Comparison of ENCODE assay signal across 8 cellular contexts in the genomic region with DNA sequence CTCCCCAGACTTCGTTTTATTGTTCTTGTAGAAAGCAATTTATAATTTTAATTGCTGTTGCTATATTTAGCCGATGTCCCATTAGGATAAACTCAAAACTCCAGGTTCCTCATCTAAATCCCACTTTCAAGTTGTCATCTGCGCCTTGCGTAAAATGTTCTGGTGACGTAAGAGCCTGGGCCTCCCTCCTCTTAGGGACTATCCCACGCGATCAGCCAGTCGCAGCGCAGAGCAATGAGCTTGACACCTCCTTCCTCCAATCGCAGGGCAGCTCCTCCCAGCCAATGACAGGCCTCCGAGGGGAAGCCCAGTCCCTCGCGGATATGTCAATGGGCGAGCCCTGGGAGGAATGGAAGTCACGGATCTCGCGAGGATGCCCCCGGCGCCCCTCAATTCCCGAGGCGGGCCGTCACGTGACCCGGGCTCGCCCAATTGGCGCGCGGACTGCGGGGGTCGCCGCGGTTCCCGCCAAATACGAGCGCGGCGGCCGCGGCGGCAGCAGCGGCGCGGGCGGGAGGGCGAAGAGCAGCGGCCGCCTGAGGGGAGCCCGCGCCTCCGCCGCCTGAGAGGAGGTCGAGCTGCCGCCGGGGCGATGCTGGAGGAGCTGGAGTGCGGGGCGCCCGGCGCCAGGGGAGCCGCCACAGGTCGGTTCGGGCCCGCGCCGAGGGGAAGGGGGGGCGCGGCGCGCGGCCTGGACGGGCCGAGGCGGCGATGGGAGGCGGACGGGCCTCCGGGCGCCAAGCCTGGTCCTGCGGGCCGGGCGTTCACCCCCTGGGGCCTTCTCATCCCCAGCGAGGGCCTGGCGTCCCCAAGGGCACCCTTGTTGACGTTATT. TPM values are rescaled to one million over a fixed set of nuclear protein-coding genes. Genes with fewer than 3 reads are reported as not detected.
DNase-seq lines count a peak whose midpoint lies in the region; ATAC-seq, FAIRE-seq and TF ChIP-seq lines count a peak whose summit lies in the region.

A gene with protein sequence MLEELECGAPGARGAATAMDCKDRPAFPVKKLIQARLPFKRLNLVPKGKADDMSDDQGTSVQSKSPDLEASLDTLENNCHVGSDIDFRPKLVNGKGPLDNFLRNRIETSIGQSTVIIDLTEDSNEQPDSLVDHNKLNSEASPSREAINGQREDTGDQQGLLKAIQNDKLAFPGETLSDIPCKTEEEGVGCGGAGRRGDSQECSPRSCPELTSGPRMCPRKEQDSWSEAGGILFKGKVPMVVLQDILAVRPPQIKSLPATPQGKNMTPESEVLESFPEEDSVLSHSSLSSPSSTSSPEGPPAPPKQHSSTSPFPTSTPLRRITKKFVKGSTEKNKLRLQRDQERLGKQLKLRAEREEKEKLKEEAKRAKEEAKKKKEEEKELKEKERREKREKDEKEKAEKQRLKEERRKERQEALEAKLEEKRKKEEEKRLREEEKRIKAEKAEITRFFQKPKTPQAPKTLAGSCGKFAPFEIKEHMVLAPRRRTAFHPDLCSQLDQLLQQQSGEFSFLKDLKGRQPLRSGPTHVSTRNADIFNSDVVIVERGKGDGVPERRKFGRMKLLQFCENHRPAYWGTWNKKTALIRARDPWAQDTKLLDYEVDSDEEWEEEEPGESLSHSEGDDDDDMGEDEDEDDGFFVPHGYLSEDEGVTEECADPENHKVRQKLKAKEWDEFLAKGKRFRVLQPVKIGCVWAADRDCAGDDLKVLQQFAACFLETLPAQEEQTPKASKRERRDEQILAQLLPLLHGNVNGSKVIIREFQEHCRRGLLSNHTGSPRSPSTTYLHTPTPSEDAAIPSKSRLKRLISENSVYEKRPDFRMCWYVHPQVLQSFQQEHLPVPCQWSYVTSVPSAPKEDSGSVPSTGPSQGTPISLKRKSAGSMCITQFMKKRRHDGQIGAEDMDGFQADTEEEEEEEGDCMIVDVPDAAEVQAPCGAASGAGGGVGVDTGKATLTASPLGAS (plus strand): TSS at position 470 of the 834 bp plus-strand sequence. CDS start 123 bp downstream, at position 593.

- H3K27ac ChIP-seq in H1 (ENCODE audit: low read depth, low read length), result peak within 1 kb of the TSS; percentile 94

- H3K18ac ChIP-seq in H1 (ENCODE audit: extremely low read depth, low read length), result peak within 1 kb of the TSS; percentile 95

- H2AFZ ChIP-seq in H1 (ENCODE audit: low read length), result no peak within 1 kb of the TSS

- H3K14ac ChIP-seq in H1 (ENCODE audit: insufficient read length), result peak within 1 kb of the TSS; percentile 37

- TF ChIP-seq RAD21 in H1 (IDR thresholded peaks at IDR 0.05 in 1 of 2, conservative IDR thresholded peaks at IDR 0.05 in 1 of 2; ENCODE audit: low read depth in 2 of 2, low read length in 2 of 2), result no peak

- peaks cover 0 to 13% (median 3%) of the 10 kb centered on the region in 4 experiments; a peak in 3 of 8 replicates for H3K36me3 ChIP-seq in H1 (ENCODE audit: control insufficient read depth in 2 of 4, insufficient read depth in 4 of 4, low read length in 3 of 4)

- H2BK120ac ChIP-seq in H1 (replicated peaks; ENCODE audit: low read depth, low read length), result no peak within 1 kb of the TSS

- H4K8ac ChIP-seq in H1 (ENCODE audit: extremely low read depth, insufficient read depth, low read length), result peak within 1 kb of the TSS; percentile 82; the same call in 1 of the 2 replicates

- DNase-seq in COLO668 (lab: John Stamatoyannopoulos, UW; ENCODE audit: unreplicated experiment) (peak; percentile 99), HT1080 (ENCODE audit: low read depth) (peak; percentile 97), NOMO-1 treated with DMSO at 0.1 percent for 48 hours (lab: John Stamatoyannopoulos, UW; ENCODE audit: unreplicated experiment) (peak; percentile 100), H1 (ENCODE audit: low read depth in 1 of 2, low spot score in 2 of 2) (peak; percentile 99), memory B cell (ENCODE audit: low spot score in 2 of 2) (peak; percentile 94 to 97)
- DNase-seq in activated CD8-positive, alpha-beta memory T cell treated with anti-CD3 and anti-CD28 coated beads for 4 hours (ENCODE audit: low read depth in 2 of 2), result peak; percentile 97 to 99
- peak; percentile 96 for DNase-seq in stimulated activated CD8-positive, alpha-beta memory T cell treated with anti-CD3 and anti-CD28 coated beads, Interleukin-12 subunit alpha, Interleukin-12 subunit beta, amount 100 ng/mL, for 24 hours (ENCODE audit: extremely low read depth)

- no peak within 1 kb of the TSS for H2BK20ac ChIP-seq in H1 (ENCODE audit: low read length)

- POLR2A ChIA-PET in H1 (lab: Charles Lee; ENCODE audit: partially characterized antibody), result interaction anchor here (0.6 to 49.6 kb wide), 15 partner anchors 9 to 350 kb away, joined by 3 to 1590 read pairs (median 5); partner anchors contain the start of genes MPND, UBXN6 and YJU2

- TF ChIP-seq POLR2A in H1 (IDR thresholded peaks at IDR 0.05; ENCODE audit: control extremely low read depth in 1 of 2, low read depth in 2 of 2, low read length in 2 of 2), result peak; percentile 76 to 83

- H3K79me2 ChIP-seq in H1 (ENCODE audit: control insufficient read depth in 1 of 2, insufficient read depth in 2 of 2, low read length in 2 of 2), result peaks cover 40 to 73% of the 10 kb centered on the region in 2 experiments

- H3K9ac ChIP-seq in H1 (replicated peaks in 1 of 4; ENCODE audit: extremely low read depth in 1 of 4, low read depth in 3 of 4, low read length in 3 of 4), result peak within 1 kb of the TSS; percentile 98 to 100 (median 99)

- no peaks in the 10 kb centered on the region for H3K27me3 ChIP-seq in H1 (replicated peaks in 1 of 4; ENCODE audit: control insufficient read depth in 3 of 4, extremely low read depth in 1 of 4, insufficient read depth in 3 of 4, low read length in 3 of 4)

- H3K9me3 Mint-ChIP-seq in memory B cell, result no peaks in the 10 kb centered on the region

- FAIRE-seq in H1 (lab: Jason Lieb, UNC), result peak; percentile 97

- H3K4me1 Mint-ChIP-seq in memory B cell, result peaks cover 25% of the 10 kb centered on the region

- H4K91ac ChIP-seq in H1 (replicated peaks; ENCODE audit: insufficient read length, low read length), result peak within 1 kb of the TSS; percentile 14

- 1% methylated on average over 51 of the region's 84 CpGs; no CpG with 5 or more reads in 1 of the 2 experiments for WGBS in H1 (ENCODE audit: extremely low coverage in 1 of 2, insufficient coverage in 1 of 2, insufficient read length in 1 of 2, insufficient replicate concordance in 2 of 2, low coverage in 1 of 2, low lambda C conversion rate in 2 of 2, missing lambda C conversion rate in 1 of 2), 2 experiments

- no peak for TF ChIP-seq CTCF in H1 (IDR thresholded peaks at IDR 0.05; ENCODE audit: control extremely low read depth in 1 of 3, insufficient read depth in 1 of 3, low read depth in 1 of 3, low read length in 3 of 3)

- peak within 1 kb of the TSS; percentile 57 for H4K5ac ChIP-seq in H1 (ENCODE audit: insufficient read length, low read depth, low read length)

- peaks cover 16% of the 10 kb centered on the region for H3K79me1 ChIP-seq in H1 (ENCODE audit: low read depth, low read length)

- no peak within 1 kb of the TSS for H3K23ac ChIP-seq in H1 (ENCODE audit: insufficient read length)

- CTCF ChIA-PET in H1 (lab: Charles Lee; ENCODE audit: partially characterized antibody), result interaction anchor here (0.6 to 3.3 kb wide), 10 partner anchors 11 to 169 kb away, joined by 3 to 38 read pairs (median 4); no protein-coding TSS in a partner anchor

- peak within 1 kb of the TSS; percentile 67 to 98 (median 96) for H3K4me3 ChIP-seq in H1 (ENCODE audit: extremely low read depth in 1 of 4, insufficient read depth in 2 of 4, low read depth in 3 of 4, low read length in 4 of 4)

- H3K23me2 ChIP-seq in H1 (ENCODE audit: low read depth, low read length), result peaks cover 12% of the 10 kb centered on the region

- peak within 1 kb of the TSS; percentile 99 to 100 for H3K4me2 ChIP-seq in H1 (ENCODE audit: insufficient read depth in 1 of 2, low read depth in 2 of 2, low read length in 2 of 2)

- peak within 1 kb of the TSS; percentile 97 for H3K27ac Mint-ChIP-seq in memory B cell

- no peak for TF ChIP-seq EP300 in H1 (IDR thresholded peaks at IDR 0.05; ENCODE audit: borderline replicate concordance in 1 of 2, low read depth in 2 of 2, low read length in 2 of 2)

- H2BK5ac ChIP-seq in H1 (ENCODE audit: low read depth, low read length), result peak within 1 kb of the TSS; percentile 93

- H3K9me3 ChIP-seq in H1 (ENCODE audit: insufficient read depth in 2 of 2, low read depth in 1 of 2, low read length in 1 of 2), result no peaks in the 10 kb centered on the region

- H3K27me3 Mint-ChIP-seq in memory B cell, result no peaks in the 10 kb centered on the region

- no peak within 1 kb of the TSS for H2BK15ac ChIP-seq in H1 (ENCODE audit: low read length)

- peak within 1 kb of the TSS; percentile 99 for H2AK5ac ChIP-seq in H1 (ENCODE audit: low read depth, low read length)

- H2BK12ac ChIP-seq in H1 (ENCODE audit: low read depth, low read length), result peak within 1 kb of the TSS; percentile 87

- H3K4ac ChIP-seq in H1 (replicated peaks; ENCODE audit: insufficient read length, low read depth, low read length), result peak within 1 kb of the TSS; percentile 47

- ATAC-seq in GM21360 (IDR thresholded peaks at IDR 0.05; ENCODE audit: unreplicated experiment), result peak; percentile 71
- ATAC-seq in memory B cell (ENCODE audit: low read depth), result peak; percentile 85

- H3K36me3 Mint-ChIP-seq in memory B cell, result no peaks in the 10 kb centered on the region

- H4K20me1 ChIP-seq in H1 (replicated peaks in 1 of 2; ENCODE audit: control insufficient read depth in 1 of 2, insufficient read depth in 2 of 2, low read length in 2 of 2), result peaks cover 20 to 22% of the 10 kb centered on the region in 2 experiments

- H3K4me3 Mint-ChIP-seq in memory B cell, result peak within 1 kb of the TSS; percentile 83

- peaks cover 2 to 13% (median 4%) of the 10 kb centered on the region in 4 experiments; a peak in 5 of 7 replicates for H3K4me1 ChIP-seq in H1 (replicated peaks in 1 of 4; ENCODE audit: control insufficient read depth in 3 of 4, insufficient read depth in 4 of 4, low read length in 3 of 4)

- peak within 1 kb of the TSS; percentile 34 for H3K56ac ChIP-seq in H1 (replicated peaks; ENCODE audit: insufficient read length, low read depth, low read length)

TF ChIP-seq in H1, 55 proteins besides CTCF, POLR2A, EP300 and RAD21 (continues in another document):
- TF ChIP-seq JUND (IDR thresholded peaks at IDR 0.05; ENCODE audit: low read length) (no peak), SP2 (IDR thresholded peaks at IDR 0.05; ENCODE audit: low read length) (peak; percentile 80)

RNA-seq across cellular contexts. Expression of the gene that starts here (rescaled TPM):
- 26.5 and 44.1 TPM in 2 replicates for total RNA-seq in HT1080 (2014; rRNA removed; shearing (Covaris generic))
- polyA plus RNA-seq in HT1080 (2015; cell fraction: cytosol; rRNA removed), result 28.2 and 38.1 TPM in 2 replicates
- polyA plus RNA-seq in HT1080 (2015; cell fraction: nucleus; rRNA removed), result 42.1 and 50.3 TPM in 2 replicates
- total RNA-seq in H1 (2021; fragmentation: NEBNext Ultra II Directional; extraction: Animal tissue kit (Norgen Biotek cat#: 25700)), result 146 and 147 TPM in 2 replicates
- 122 and 190 TPM in 2 replicates for polyA plus RNA-seq in H1 (2011; rRNA removed)
- polyA plus RNA-seq in H1 (2011; cell fraction: cytosol; rRNA removed), result 126 TPM
- polyA plus RNA-seq in H1 (2011; cell fraction: nucleus; rRNA removed), result 306 TPM
- 88.0 to 134 TPM (median 124 TPM) in 4 replicates for polyA plus RNA-seq in H1 (2012, experiment 1 of 2)
- 49.9 TPM for polyA plus RNA-seq in H1 (2012, experiment 2 of 2)
- polyA plus RNA-seq in H1 (2013, experiment 1 of 2), result 98.3 TPM
- 96.0 TPM for polyA plus RNA-seq in H1 (2013, experiment 2 of 2)
- 58.2 and 63.1 TPM in 2 replicates for polyA minus RNA-seq in H1 (2011; rRNA and poly(A)+ RNA removed)
- polyA minus RNA-seq in H1 (2011; cell fraction: cytosol; rRNA and poly(A)+ RNA removed), result 94.8 TPM
- polyA minus RNA-seq in H1 (2011; cell fraction: nucleus; rRNA and poly(A)+ RNA removed), result 110 TPM

Comparison
In these comparisons a context has a peak if more than half of its experiments do, and no peak if none do; other contexts are left out.
1. Peak in every context shown above with its lines: DNase-seq, ATAC-seq, H3K4me3 ChIP-seq and H3K27ac ChIP-seq.